In the genomic region with DNA sequence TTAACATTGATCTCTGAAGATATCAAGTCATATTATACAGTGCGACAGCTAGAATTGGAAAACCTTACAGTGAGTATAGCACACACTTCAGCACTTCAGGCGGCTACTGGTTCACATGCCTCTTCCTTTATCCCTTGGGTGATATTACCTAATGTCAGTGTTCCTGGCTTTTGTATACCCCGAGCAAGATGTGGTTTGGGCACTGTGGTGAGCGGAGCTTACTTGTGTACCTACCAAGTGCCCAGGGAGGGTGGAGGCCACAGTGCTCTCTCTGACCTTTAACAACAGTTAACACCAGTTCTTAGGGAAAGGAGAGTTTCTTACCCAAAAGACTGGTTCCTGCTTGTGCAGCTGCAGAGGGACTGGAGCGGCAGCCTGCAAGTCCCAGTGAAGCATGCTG, we compare ENCODE assay signal across 20 cellular contexts.
A peak's percentile ranks its signal among the peaks of the same experiment; 100 is the strongest.
DNase-seq lines count a peak whose midpoint lies in the region; ATAC-seq and TF ChIP-seq lines count a peak whose summit lies in the region.
"Had no signal": no experiment of that assay in that cellular context is flagged by ENCODE, and none has a peak within 500 bp of the region (broad histone marks: within the 10 kb centered on the region; RNA-seq: fewer than 3 reads in every experiment).

No MANE protein-coding gene starts in this region.

- peaks cover 38% of the 10 kb centered on the region for H4K20me1 ChIP-seq in osteoblast (ENCODE audit: insufficient read depth, low read length)

- peaks cover 57% of the 10 kb centered on the region for H3K4me1 Mint-ChIP-seq in activated T-cell treated with anti-CD3 and anti-CD28 coated beads, Interleukin-2, amount 50 U/mL, for 24 hours (ENCODE audit: low read depth)
- peaks cover 66% of the 10 kb centered on the region for H3K4me1 Mint-ChIP-seq in activated T-cell treated with anti-CD3 and anti-CD28 coated beads, Interleukin-2, amount 50 U/mL, for 72 hours (ENCODE audit: low read depth)
- H3K4me1 Mint-ChIP-seq in CD8-positive, alpha-beta memory T cell, result peaks cover 29 to 49% (median 43%) of the 10 kb centered on the region in 3 donors
- peaks cover 13% of the 10 kb centered on the region for H3K4me1 Mint-ChIP-seq in activated T-helper 17 cell treated with anti-CD3 and anti-CD28 coated beads, Interleukin-2, amount 50 U/mL, for 72 hours

- no peak for ATAC-seq in activated T-cell treated with anti-CD3 and anti-CD28 coated beads, Interleukin-2, amount 50 U/mL, for 72 hours (replicated peaks in 1 of 2)
- ATAC-seq in activated T-helper 17 cell treated with anti-CD3 and anti-CD28 coated beads, Interleukin-2, amount 50 U/mL, for 72 hours (replicated peaks), result no peak
- ATAC-seq in GM18519 (IDR thresholded peaks at IDR 0.05; ENCODE audit: low FRiP score, unreplicated experiment), result no peak

- H2AFZ ChIP-seq in osteoblast (ENCODE audit: low read length), result no peak overlapping the region
- H2AFZ ChIP-seq: hepatocyte had no signal

- no peak overlapping the region for H3K4me2 ChIP-seq in osteoblast (ENCODE audit: insufficient read depth, low read length)
- H3K4me2 ChIP-seq: hepatocyte, smooth muscle cell had no signal

- H3K9me3 ChIP-seq in CD8-positive, alpha-beta memory T cell (ENCODE audit: low read length), result no peaks in the 10 kb centered on the region
- H3K9me3 ChIP-seq in osteoblast (ENCODE audit: low read depth, low read length) (no peaks in the 10 kb centered on the region), HAP-1 (no peaks in the 10 kb centered on the region)
- H3K9me3 ChIP-seq: BLaER1 treated with 17β-estradiol and CSF1 and Interleukin-3, amounts not matched to agents 10 nM and 100 nM; prostate gland; suprapubic skin; uterus had no signal

- H3K36me3 ChIP-seq in CD8-positive, alpha-beta memory T cell (ENCODE audit: insufficient read depth, low read length), result peaks cover 62% of the 10 kb centered on the region
- H3K36me3 ChIP-seq in osteoblast (ENCODE audit: insufficient read depth, low read length) (peaks cover 50% of the 10 kb centered on the region), HAP-1 (replicated peaks) (peaks cover 40% of the 10 kb centered on the region)
- H3K36me3 ChIP-seq: uterus had no signal

- H3K27me3 Mint-ChIP-seq in activated T-cell treated with anti-CD3 and anti-CD28 coated beads, Interleukin-2, amount 50 U/mL, for 24 hours, result no peaks in the 10 kb centered on the region
- no peaks in the 10 kb centered on the region for H3K27me3 Mint-ChIP-seq in activated T-cell treated with anti-CD3 and anti-CD28 coated beads, Interleukin-2, amount 50 U/mL, for 72 hours (ENCODE audit: low read depth)
- peaks cover 0 to 2% of the 10 kb centered on the region in 2 donors for H3K27me3 Mint-ChIP-seq in CD8-positive, alpha-beta memory T cell
- no peaks in the 10 kb centered on the region for H3K27me3 Mint-ChIP-seq in activated T-helper 17 cell treated with anti-CD3 and anti-CD28 coated beads, Interleukin-2, amount 50 U/mL, for 72 hours

- no peak for TF ChIP-seq CTCF in osteoblast (IDR thresholded peaks at IDR 0.05; ENCODE audit: extremely low read depth, low read depth, low read length)
- TF ChIP-seq CTCF in GM13977 (IDR thresholded peaks at IDR 0.05; ENCODE audit: extremely low read depth, insufficient read depth, missing control alignments), result no peak

- H3K27ac Mint-ChIP-seq in activated T-cell treated with anti-CD3 and anti-CD28 coated beads, Interleukin-2, amount 50 U/mL, for 24 hours, result peak overlapping the region; percentile 77
- no peak overlapping the region for H3K27ac Mint-ChIP-seq in activated T-cell treated with anti-CD3 and anti-CD28 coated beads, Interleukin-2, amount 50 U/mL, for 72 hours
- H3K27ac Mint-ChIP-seq in CD8-positive, alpha-beta memory T cell, result peak overlapping the region; percentile 21 to 85 (median 54)
- peak overlapping the region; percentile 74 for H3K27ac Mint-ChIP-seq in activated T-helper 17 cell treated with anti-CD3 and anti-CD28 coated beads, Interleukin-2, amount 50 U/mL, for 72 hours
- H3K27ac Mint-ChIP-seq: nephron had no signal

- in situ Hi-C loops in HAP-1 (cut with MboI; ENCODE audit: low sequenced_read_pairs) (no loop called here), GM13977 (cut with MboI; ENCODE audit: low pct_unique_long_range_greater_than_20kb, low sequenced_read_pairs, unreplicated experiment) (loop anchor here (5.0 to 10.0 kb wide), 3 partner anchors 60 to 390 kb away; a partner anchor contains a TSS)

- POLR2A ChIA-PET in CD8-positive, alpha-beta memory T cell (lab: Charles Lee), result no interaction called here

- CTCF ChIA-PET in CD8-positive, alpha-beta memory T cell (lab: Charles Lee), result interaction anchor here (1.0 to 4.8 kb wide), 8 partner anchors 8 to 96 kb away, joined by 3 to 49 read pairs (median 5); no protein-coding TSS in a partner anchor

- no peak overlapping the region for H3K4me3 Mint-ChIP-seq in activated T-cell treated with anti-CD3 and anti-CD28 coated beads, Interleukin-2, amount 50 U/mL, for 24 hours
- no peak overlapping the region for H3K4me3 Mint-ChIP-seq in activated T-cell treated with anti-CD3 and anti-CD28 coated beads, Interleukin-2, amount 50 U/mL, for 72 hours
- H3K4me3 Mint-ChIP-seq in CD8-positive, alpha-beta memory T cell, result no peak overlapping the region
- H3K4me3 Mint-ChIP-seq in activated T-helper 17 cell treated with anti-CD3 and anti-CD28 coated beads, Interleukin-2, amount 50 U/mL, for 72 hours, result no peak overlapping the region
- H3K4me3 Mint-ChIP-seq: nephron had no signal

- no peaks in the 10 kb centered on the region for H3K27me3 ChIP-seq in CD8-positive, alpha-beta memory T cell (ENCODE audit: insufficient read depth, low read length, poor library complexity, severe bottlenecking)
- H3K27me3 ChIP-seq in osteoblast (ENCODE audit: insufficient read depth, low read length) (no peaks in the 10 kb centered on the region), HAP-1 (ENCODE audit: low read depth) (no peaks in the 10 kb centered on the region)
- H3K27me3 ChIP-seq: BLaER1 treated with 17β-estradiol and CSF1 and Interleukin-3, amounts not matched to agents 10 nM and 100 nM; brain microvascular endothelial cell; hepatocyte; suprapubic skin; uterus had no signal

- H3K36me3 Mint-ChIP-seq in activated T-cell treated with anti-CD3 and anti-CD28 coated beads, Interleukin-2, amount 50 U/mL, for 24 hours (ENCODE audit: low read depth), result peaks cover 91% of the 10 kb centered on the region
- peaks cover 12 to 49% of the 10 kb centered on the region in 2 donors for H3K36me3 Mint-ChIP-seq in activated T-cell treated with anti-CD3 and anti-CD28 coated beads, Interleukin-2, amount 50 U/mL, for 72 hours (ENCODE audit: insufficient read depth in 2 of 2)
- H3K36me3 Mint-ChIP-seq in CD8-positive, alpha-beta memory T cell, result peaks cover 0 to 90% (median 18%) of the 10 kb centered on the region in 3 donors
- peaks cover 98% of the 10 kb centered on the region for H3K36me3 Mint-ChIP-seq in activated T-helper 17 cell treated with anti-CD3 and anti-CD28 coated beads, Interleukin-2, amount 50 U/mL, for 72 hours (ENCODE audit: low read depth)

- H3K4me1 ChIP-seq in CD8-positive, alpha-beta memory T cell (ENCODE audit: insufficient read depth, low read length), result peaks cover 22% of the 10 kb centered on the region
- H3K4me1 ChIP-seq in osteoblast (ENCODE audit: insufficient read depth, low read length), result peaks cover 18% of the 10 kb centered on the region
- H3K4me1 ChIP-seq in HAP-1, result no peaks in the 10 kb centered on the region

- H3K79me2 ChIP-seq in osteoblast (ENCODE audit: insufficient read depth, low read length), result peaks cover 68% of the 10 kb centered on the region

- no peak overlapping the region for H3K27ac ChIP-seq in CD8-positive, alpha-beta memory T cell (ENCODE audit: low read depth, low read length)
- no peak overlapping the region for H3K27ac ChIP-seq in osteoblast (ENCODE audit: low read depth, low read length)
- H3K27ac ChIP-seq: brain microvascular endothelial cell, hepatocyte, prostate gland, suprapubic skin, uterus had no signal

- H3K4me3 ChIP-seq in CD8-positive, alpha-beta memory T cell (ENCODE audit: low read length), result no peak overlapping the region
- H3K4me3 ChIP-seq in osteoblast (ENCODE audit: insufficient read depth, low read length), result no peak overlapping the region
- no peak overlapping the region for H3K4me3 ChIP-seq in HAP-1
- H3K4me3 ChIP-seq: BLaER1 treated with 17β-estradiol and CSF1 and Interleukin-3, amounts not matched to agents 10 nM and 100 nM; hepatocyte; prostate gland; smooth muscle cell; suprapubic skin; uterus had no signal

- no peak for DNase-seq in activated T-cell treated with anti-CD3 and anti-CD28 coated beads, Interleukin-2, amount 50 U/mL, for 24 hours
- no peak for DNase-seq in activated T-cell treated with anti-CD3 and anti-CD28 coated beads, Interleukin-2, amount 50 U/mL, for 72 hours
- no peak for DNase-seq in CD8-positive, alpha-beta memory T cell
- DNase-seq in osteoblast (ENCODE audit: insufficient read length, low spot score, missing footprints) (peak; percentile 54), HAP-1 (ENCODE audit: low spot score in 2 of 2) (no peak), GM13977 (ENCODE audit: low spot score) (no peak)
- DNase-seq: activated gamma-delta T cell treated with Interleukin-2 at 50 U/mL for 16 hours; brain microvascular endothelial cell; GDM1; NCI-H524 treated with DMSO at 0.1 percent for 48 hours; stimulated activated CD4-positive, alpha-beta T cell treated with anti-CD3 and anti-CD28 coated beads, Interleukin-4, amount 100 ng/mL, for 4 hours; uterus had no signal

- no peaks in the 10 kb centered on the region for H3K9me3 Mint-ChIP-seq in activated T-cell treated with anti-CD3 and anti-CD28 coated beads, Interleukin-2, amount 50 U/mL, for 24 hours
- H3K9me3 Mint-ChIP-seq in activated T-cell treated with anti-CD3 and anti-CD28 coated beads, Interleukin-2, amount 50 U/mL, for 72 hours, result no peaks in the 10 kb centered on the region
- no peaks in the 10 kb centered on the region for H3K9me3 Mint-ChIP-seq in CD8-positive, alpha-beta memory T cell
- H3K9me3 Mint-ChIP-seq in activated T-helper 17 cell treated with anti-CD3 and anti-CD28 coated beads, Interleukin-2, amount 50 U/mL, for 72 hours, result no peaks in the 10 kb centered on the region
- H3K9me3 Mint-ChIP-seq: nephron had no signal
